ENCODE assay signal across 11 cellular contexts in the genomic region with DNA sequence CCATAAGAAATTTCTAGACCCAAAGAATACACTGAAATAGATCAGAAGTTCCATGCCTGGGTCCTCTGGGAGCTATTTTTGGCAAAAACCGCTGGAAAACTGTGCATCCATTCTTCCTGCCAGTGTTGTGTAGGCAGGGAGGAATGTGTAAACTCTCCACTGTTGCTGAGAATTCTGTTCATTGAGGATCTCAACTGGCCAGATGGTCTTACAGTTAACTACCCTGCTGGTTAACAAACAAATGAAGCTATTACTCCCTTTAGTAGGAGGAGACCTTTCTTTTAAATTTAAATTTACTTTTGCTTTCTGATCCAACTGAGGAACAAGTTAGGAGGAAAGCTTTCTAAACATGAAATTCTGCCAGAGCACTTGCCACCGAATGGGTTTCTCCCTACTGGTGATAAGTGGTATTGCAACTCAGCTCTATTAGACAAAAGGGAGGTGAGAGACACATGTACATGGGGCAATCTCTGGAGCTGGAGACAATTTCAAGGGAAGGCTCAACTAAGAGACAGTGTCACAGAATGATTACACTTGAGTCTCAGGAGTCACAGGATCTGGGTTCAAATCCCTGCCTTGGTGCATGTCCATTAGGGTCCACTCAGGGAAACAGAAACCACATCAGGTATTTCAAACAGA. TPM values are rescaled to one million over a fixed set of nuclear protein-coding genes. Genes with fewer than 3 reads are reported as not detected.
DNase-seq lines count a peak whose midpoint lies in the region; TF ChIP-seq lines count a peak whose summit lies in the region.
"Had no signal": no experiment of that assay in that cellular context is flagged by ENCODE, and none has a peak within 500 bp of the region (broad histone marks: within the 10 kb centered on the region; RNA-seq: fewer than 3 reads in every experiment).

No MANE protein-coding gene starts in this region.

- no peak overlapping the region for H3K4me3 Mint-ChIP-seq in mesothelial cell of epicardium
- H3K4me3 Mint-ChIP-seq: immature natural killer cell had no signal

- no peak overlapping the region for H3K4me3 ChIP-seq in BJ (ENCODE audit: low read depth, low read length)
- H3K4me3 ChIP-seq in HFF-Myc (replicated peaks; ENCODE audit: low read depth, low read length), result no peak overlapping the region
- H3K4me3 ChIP-seq in astrocyte of the cerebellum (ENCODE audit: low read depth, low read length), result no peak overlapping the region

- in situ Hi-C loops in astrocyte of the cerebellum (cut with HindIII; ENCODE audit: low sequenced_read_pairs), result no loop called here

- H3K36me3 Mint-ChIP-seq in mesothelial cell of epicardium, result peaks cover 3% of the 10 kb centered on the region

- peak; percentile 57 for TF ChIP-seq CTCF in BJ (IDR thresholded peaks at IDR 0.05; ENCODE audit: insufficient read depth, low read depth, low read length)
- TF ChIP-seq CTCF in HFF-Myc (IDR thresholded peaks at IDR 0.05; ENCODE audit: low read depth, low read length, missing control alignments), result peak; percentile 69
- peak; percentile 57 for TF ChIP-seq CTCF in astrocyte of the cerebellum (IDR thresholded peaks at IDR 0.05; ENCODE audit: low read depth, low read length, missing control alignments)
- TF ChIP-seq CTCF in mesothelial cell of epicardium (IDR thresholded peaks at IDR 0.05; ENCODE audit: unreplicated experiment), result peak; percentile 82

- peaks cover 19% of the 10 kb centered on the region for H3K9me3 Mint-ChIP-seq in mesothelial cell of epicardium

- POLR2A ChIA-PET in BJ (lab: Charles Lee), result no interaction called here

- H3K27me3 Mint-ChIP-seq in mesothelial cell of epicardium (ENCODE audit: low read depth), result no peaks in the 10 kb centered on the region

- CTCF ChIA-PET in BJ (lab: Yijun Ruan, JAX), result interaction anchor here (0.6 to 2.3 kb wide), 7 partner anchors 9 to 259 kb away, joined by 3 to 17 read pairs (median 3); no protein-coding TSS in a partner anchor

- peaks cover 1% of the 10 kb centered on the region; the same call in 1 of the 2 replicates for H3K27me3 ChIP-seq in BJ (ENCODE audit: control insufficient read depth, insufficient read depth, low read length)

- DNase-seq in BJ (ENCODE audit: low read depth), result no peak
- DNase-seq in HFF-Myc (ENCODE audit: extremely low read depth, low read depth), result no peak
- no peak for DNase-seq in astrocyte of the cerebellum (ENCODE audit: low read depth)
- DNase-seq in mesothelial cell of epicardium (ENCODE audit: low spot score in 2 of 2, unreplicated experiment in 2 of 2), result no peak
- DNase-seq in NCI-H524 treated with DMSO at 0.1 percent for 48 hours (lab: John Stamatoyannopoulos, UW), result no peak
- DNase-seq in activated effector memory CD4-positive, alpha-beta T cell treated with Interleukin-2 at 50 U/mL for 16 hours, result no peak
- no peak for DNase-seq in NOMO-1 treated with DMSO at 0.1 percent for 48 hours (lab: John Stamatoyannopoulos, UW; ENCODE audit: unreplicated experiment)
- DNase-seq in COLO829 (ENCODE audit: low spot score), result no peak
- DNase-seq: immature natural killer cell, NCI-H1436 had no signal

- H3K27ac Mint-ChIP-seq in mesothelial cell of epicardium, result no peak overlapping the region

- H3K4me1 Mint-ChIP-seq in mesothelial cell of epicardium, result no peaks in the 10 kb centered on the region

- H3K36me3 ChIP-seq in BJ (ENCODE audit: control insufficient read depth, insufficient read depth, low read length), result no peaks in the 10 kb centered on the region

RNA-seq across cellular contexts. Expression of a gene that starts 37.6 kb away (rescaled TPM):
- 1.9 and 2.6 TPM in 2 replicates for polyA plus RNA-seq in BJ (2011; rRNA removed)
- 3.1 and 3.2 TPM in 2 replicates for polyA minus RNA-seq in BJ (2011; rRNA and poly(A)+ RNA removed)
- 11.2 to 12.3 TPM (median 11.7 TPM) in 3 replicates for total RNA-seq in mesothelial cell of epicardium

RNA-seq across cellular contexts. Expression of a gene that starts 50.7 kb away (rescaled TPM):
- not detected in 2 replicates for polyA plus RNA-seq in BJ (2011; rRNA removed)
- polyA minus RNA-seq in BJ (2011; rRNA and poly(A)+ RNA removed), result not detected in 2 replicates
- total RNA-seq in mesothelial cell of epicardium, result not detected in 3 replicates
- total RNA-seq: pulmonary artery endothelial cell had no signal
- polyA plus RNA-seq: immature natural killer cell had no signal

RNA-seq across cellular contexts. Expression of a gene that starts 55.0 kb away (rescaled TPM):
- not detected in 2 replicates for polyA plus RNA-seq in BJ (2011; rRNA removed)
- polyA minus RNA-seq in BJ (2011; rRNA and poly(A)+ RNA removed), result not detected in 2 replicates
- not detected in 3 replicates for total RNA-seq in mesothelial cell of epicardium
- total RNA-seq: pulmonary artery endothelial cell had no signal
- polyA plus RNA-seq: immature natural killer cell had no signal

RNA-seq across cellular contexts. Expression of a gene that starts 57.8 kb away (rescaled TPM):
- not detected in 2 replicates for polyA plus RNA-seq in BJ (2011; rRNA removed)
- not detected in 2 replicates for polyA minus RNA-seq in BJ (2011; rRNA and poly(A)+ RNA removed)
- total RNA-seq in mesothelial cell of epicardium, result not detected in 3 replicates
- total RNA-seq: pulmonary artery endothelial cell had no signal
- polyA plus RNA-seq: immature natural killer cell had no signal
